In genomic region chr19:44749318-44749717, GRCh38 we compare ENCODE assay signal across 10 cellular contexts. TPM values are rescaled to one million over a fixed set of nuclear protein-coding genes. Genes with fewer than 3 reads are reported as not detected.
DNase-seq lines count a peak whose midpoint lies in the region; ATAC-seq, FAIRE-seq and TF ChIP-seq lines count a peak whose summit lies in the region.
"Had no signal": no experiment of that assay in that cellular context is flagged by ENCODE, and none has a peak within 500 bp of the region (broad histone marks: within the 10 kb centered on the region; RNA-seq: fewer than 3 reads in every experiment).

No MANE protein-coding gene starts in this region.

- intact Hi-C loops in mucosa of descending colon (cut with DNase I, micrococcal nuclease) = no loop called here
- intact Hi-C loops in head of caudate nucleus (cut with DNase I) = no loop called here

- H3K27ac Mint-ChIP-seq in stimulated activated naive CD8-positive, alpha-beta T cell treated with anti-CD3 and anti-CD28 coated beads, Interleukin-15, Interleukin-2, amounts not matched to agents 100 ng/mL and 50 ng/mL, for 24 hours = peak overlapping the region; percentile 51

- no peak for DNase-seq in stimulated activated naive CD8-positive, alpha-beta T cell treated with anti-CD3 and anti-CD28 coated beads, Interleukin-15, Interleukin-2, amounts not matched to agents 100 U/mL and 50 U/mL, for 24 hours
- DNase-seq in bronchial epithelial cell (ENCODE audit: low read depth) (no peak), mucosa of descending colon (peak in 1 of 3 donors; percentile 22), head of caudate nucleus (no peak)
- DNase-seq: GF-D8 had no signal

- H3K4me3 Mint-ChIP-seq in stimulated activated naive CD8-positive, alpha-beta T cell treated with anti-CD3 and anti-CD28 coated beads, Interleukin-15, Interleukin-2, amounts not matched to agents 100 ng/mL and 50 ng/mL, for 24 hours = peak overlapping the region; percentile 82

- peaks cover 4% of the 10 kb centered on the region for H3K27me3 Mint-ChIP-seq in stimulated activated naive CD8-positive, alpha-beta T cell treated with anti-CD3 and anti-CD28 coated beads, Interleukin-15, Interleukin-2, amounts not matched to agents 100 ng/mL and 50 ng/mL, for 24 hours

- no peaks in the 10 kb centered on the region for H3K9me3 ChIP-seq in mucosa of descending colon

- peaks cover 74% of the 10 kb centered on the region for H3K4me1 Mint-ChIP-seq in stimulated activated naive CD8-positive, alpha-beta T cell treated with anti-CD3 and anti-CD28 coated beads, Interleukin-15, Interleukin-2, amounts not matched to agents 100 ng/mL and 50 ng/mL, for 24 hours (ENCODE audit: low read depth)

- peaks cover 25% of the 10 kb centered on the region for H3K36me3 Mint-ChIP-seq in stimulated activated naive CD8-positive, alpha-beta T cell treated with anti-CD3 and anti-CD28 coated beads, Interleukin-15, Interleukin-2, amounts not matched to agents 100 ng/mL and 50 ng/mL, for 24 hours (ENCODE audit: low read depth)

- peaks cover 15% of the 10 kb centered on the region for H3K36me3 ChIP-seq in bronchial epithelial cell (ENCODE audit: control insufficient read depth, insufficient read depth, low read length)
- no peaks in the 10 kb centered on the region for H3K36me3 ChIP-seq in mucosa of descending colon (ENCODE audit: low read depth)

- peaks cover 63% of the 10 kb centered on the region for H3K4me1 ChIP-seq in mucosa of descending colon (ENCODE audit: low read depth)

- TF ChIP-seq CTCF in bronchial epithelial cell (IDR thresholded peaks at IDR 0.05; ENCODE audit: insufficient read depth, low read length, severe bottlenecking) = no peak
- no peak for TF ChIP-seq CTCF in mucosa of descending colon (IDR thresholded peaks at IDR 0.05)

- no peak for FAIRE-seq in bronchial epithelial cell (lab: Jason Lieb, UNC)

- no peak for ATAC-seq in stimulated activated naive CD8-positive, alpha-beta T cell treated with anti-CD3 and anti-CD28 coated beads, Interleukin-15, Interleukin-2, amounts not matched to agents 100 U/mL and 50 U/mL, for 24 hours
- ATAC-seq in mucosa of descending colon (no peak), GM21737 (IDR thresholded peaks at IDR 0.05; ENCODE audit: unreplicated experiment) (no peak), HG03159 (IDR thresholded peaks at IDR 0.05; ENCODE audit: unreplicated experiment) (no peak)
- ATAC-seq in activated CD4-positive, CD25-positive, alpha-beta regulatory T cell treated with anti-CD3 and anti-CD28 coated beads, Interleukin-2, amount 50 U/mL, for 24 hours = no peak

- no peaks in the 10 kb centered on the region for H3K9me3 Mint-ChIP-seq in stimulated activated naive CD8-positive, alpha-beta T cell treated with anti-CD3 and anti-CD28 coated beads, Interleukin-15, Interleukin-2, amounts not matched to agents 100 ng/mL and 50 ng/mL, for 24 hours

- no peaks in the 10 kb centered on the region for H3K27me3 ChIP-seq in bronchial epithelial cell (ENCODE audit: control insufficient read depth, insufficient read depth, low read length)

- H3K4me3 ChIP-seq in bronchial epithelial cell (ENCODE audit: low read depth, low read length) = peak overlapping the region; percentile 66
- peak overlapping the region; percentile 77 for H3K4me3 ChIP-seq in mucosa of descending colon

RNA-seq across cellular contexts. Expression of gene BCL3, which starts 0.8 kb away (rescaled TPM):
- total RNA-seq in bronchial epithelial cell (2.1 and 4.7 TPM in 2 replicates), mucosa of descending colon (100 to 1,000 TPM in 1 of 3 donors, 10 to 100 TPM in 2; 78.9 to 145 (median 90.6) TPM)

RNA-seq across cellular contexts. Expression of gene CBLC, which starts 28.4 kb away (rescaled TPM):
- total RNA-seq in bronchial epithelial cell (65.0 and 73.7 TPM in 2 replicates), mucosa of descending colon (10 to 100 TPM; 36.5 to 92.6 (median 59.1) TPM)
- total RNA-seq: LHCN-M2 had no signal

RNA-seq across cellular contexts. Expression of gene CEACAM16, which starts 50.4 kb away (rescaled TPM):
- total RNA-seq in bronchial epithelial cell (not detected in 2 replicates), mucosa of descending colon (under 1 TPM in 1 of 3 donors, not detected in 2; 0.17 TPM)
- total RNA-seq: LHCN-M2 had no signal

RNA-seq across cellular contexts. Expression of gene BCAM, which starts 59.6 kb away (rescaled TPM):
- total RNA-seq in bronchial epithelial cell (16.6 and 35.8 TPM in 2 replicates), mucosa of descending colon (10 to 100 TPM; 16.3 to 25.1 (median 20.3) TPM)

Comparison
In these comparisons a context has a peak if more than half of its experiments do, and no peak if none do; other contexts are left out.
1. RNA of gene BCL3, which starts 0.8 kb away (total RNA-seq): 78.9 to 145 TPM in mucosa of descending colon; 2.1 to 4.7 TPM in bronchial epithelial cell; every median in the first group is over 10 times any median in the second.